ENCODE assay signal across 17 cellular contexts in genomic region chr19:4702764-4703163, GRCh38. TPM values are rescaled to one million over a fixed set of nuclear protein-coding genes. Genes with fewer than 3 reads are reported as not detected.
DNase-seq lines count a peak whose midpoint lies in the region; ATAC-seq, FAIRE-seq and TF ChIP-seq lines count a peak whose summit lies in the region.
"Had no signal": no experiment of that assay in that cellular context is flagged by ENCODE, and none has a peak within 500 bp of the region (broad histone marks: within the 10 kb centered on the region; RNA-seq: fewer than 3 reads in every experiment).

No MANE protein-coding gene starts in this region.

- no peaks in the 10 kb centered on the region for H3K9me3 Mint-ChIP-seq in dendritic cell treated with granulocyte-macrophage colony-stimulating factor and Interleukin-4, amounts not matched to agents 40 ng/mL and 50 ng/mL, for 4 days
- no peaks in the 10 kb centered on the region for H3K9me3 Mint-ChIP-seq in nephron progenitor cell
- H3K9me3 Mint-ChIP-seq: CD8-positive, alpha-beta T cell; GM23338 had no signal

- H3K36me3 Mint-ChIP-seq in dendritic cell treated with granulocyte-macrophage colony-stimulating factor and Interleukin-4, amounts not matched to agents 40 ng/mL and 50 ng/mL, for 4 days (ENCODE audit: low read depth) = peaks cover 100% of the 10 kb centered on the region
- H3K36me3 Mint-ChIP-seq in nephron progenitor cell (ENCODE audit: low read depth) = peaks cover 38% of the 10 kb centered on the region

- H3K4me1 ChIP-seq in HepG2 (ENCODE audit: insufficient read depth, low read length) = peaks cover 34% of the 10 kb centered on the region
- peaks cover 0 to 35% (median 17%) of the 10 kb centered on the region in 4 donors for H3K4me1 ChIP-seq in right lobe of liver

- no peak for TF ChIP-seq RAD21 in HepG2 (CRISPR knock-in tag; IDR thresholded peaks at IDR 0.05)

- TF ChIP-seq POLR2A in HepG2 (IDR thresholded peaks at IDR 0.05; ENCODE audit: insufficient read depth in 1 of 2, low read depth in 2 of 2, low read length in 2 of 2) (no peak), right lobe of liver (IDR thresholded peaks at IDR 0.05) (no peak)

- POLR2A ChIA-PET in HepG2 (lab: Yijun Ruan, JAX) = no interaction called here

- no peak overlapping the region for H3K4me2 ChIP-seq in HepG2 (ENCODE audit: low read depth, low read length)
- H3K4me2 ChIP-seq: BLaER1 treated with 17β-estradiol and CSF1 and Interleukin-3, amounts not matched to agents 10 nM and 100 nM; GM23338 had no signal

- CTCF ChIA-PET in HepG2 (lab: Yijun Ruan, JAX; ENCODE audit: low intra/inter-chr PET ratio, low total read pairs) = no interaction called here

- H3K27me3 Mint-ChIP-seq in dendritic cell treated with granulocyte-macrophage colony-stimulating factor and Interleukin-4, amounts not matched to agents 40 ng/mL and 50 ng/mL, for 4 days = no peaks in the 10 kb centered on the region
- peaks cover 3% of the 10 kb centered on the region for H3K27me3 Mint-ChIP-seq in nephron progenitor cell (ENCODE audit: low read depth, poor library complexity)
- H3K27me3 Mint-ChIP-seq: B cell had no signal

- H3K9me3 ChIP-seq in HepG2 (ENCODE audit: low read length) (no peaks in the 10 kb centered on the region), right lobe of liver (no peaks in the 10 kb centered on the region)
- H3K9me3 ChIP-seq: BLaER1 treated with 17β-estradiol and CSF1 and Interleukin-3, amounts not matched to agents 10 nM and 100 nM had no signal

- H3K27me3 ChIP-seq in HepG2 (ENCODE audit: control insufficient read depth in 1 of 2, insufficient read depth in 2 of 2, low read length in 2 of 2) (no peaks in the 10 kb centered on the region), right lobe of liver (no peaks in the 10 kb centered on the region)
- H3K27me3 ChIP-seq: BLaER1 treated with 17β-estradiol and CSF1 and Interleukin-3, amounts not matched to agents 10 nM and 100 nM had no signal

- H3K4me3 Mint-ChIP-seq in dendritic cell treated with granulocyte-macrophage colony-stimulating factor and Interleukin-4, amounts not matched to agents 40 ng/mL and 50 ng/mL, for 4 days = no peak overlapping the region
- H3K4me3 Mint-ChIP-seq in nephron progenitor cell = no peak overlapping the region
- H3K4me3 Mint-ChIP-seq: B cell; CD8-positive, alpha-beta T cell; GM23338 had no signal

- H3K36me3 ChIP-seq in HepG2 (replicated peaks in 1 of 2; ENCODE audit: control insufficient read depth in 1 of 2, insufficient read depth in 2 of 2, low read length in 2 of 2) (peaks cover 25 to 50% of the 10 kb centered on the region in 2 experiments), right lobe of liver (peaks cover 0 to 63% (median 37%) of the 10 kb centered on the region in 4 donors)

- no peak overlapping the region for H3K4me3 ChIP-seq in HepG2 (replicated peaks in 1 of 3; ENCODE audit: insufficient read depth in 1 of 3, low read depth in 2 of 3, low read length in 3 of 3)
- H3K4me3 ChIP-seq in right lobe of liver = no peak overlapping the region
- H3K4me3 ChIP-seq: BLaER1 treated with 17β-estradiol and CSF1 and Interleukin-3, amounts not matched to agents 10 nM and 100 nM; GM23338 had no signal

- WGBS in HepG2 (ENCODE audit: low lambda C conversion rate) = 96% methylated on average over 10 of the region's 11 CpGs
- WGBS in right lobe of liver (ENCODE audit: insufficient coverage, low coverage, low lambda C conversion rate, missing lambda C conversion rate) = 87% methylated on average over 11 of the region's 11 CpGs

- no peak overlapping the region for H2AFZ ChIP-seq in HepG2 (ENCODE audit: low read length)
- H2AFZ ChIP-seq: GM23338 had no signal

- peaks cover 44% of the 10 kb centered on the region for H3K4me1 Mint-ChIP-seq in dendritic cell treated with granulocyte-macrophage colony-stimulating factor and Interleukin-4, amounts not matched to agents 40 ng/mL and 50 ng/mL, for 4 days (ENCODE audit: low read depth)
- H3K4me1 Mint-ChIP-seq in nephron progenitor cell = peaks cover 8% of the 10 kb centered on the region
- H3K4me1 Mint-ChIP-seq: B cell, GM23338 had no signal

- H3K27ac ChIP-seq in HepG2 (ENCODE audit: extremely low read length, insufficient read depth, low read length) (no peak overlapping the region), right lobe of liver (no peak overlapping the region)
- H3K27ac ChIP-seq: BLaER1 treated with 17β-estradiol and CSF1 and Interleukin-3, amounts not matched to agents 10 nM and 100 nM; HL-60 had no signal

- H3K27ac Mint-ChIP-seq in dendritic cell treated with granulocyte-macrophage colony-stimulating factor and Interleukin-4, amounts not matched to agents 40 ng/mL and 50 ng/mL, for 4 days = peak overlapping the region; percentile 25
- peak overlapping the region; percentile 89 for H3K27ac Mint-ChIP-seq in nephron progenitor cell
- H3K27ac Mint-ChIP-seq: CD8-positive, alpha-beta T cell had no signal

- H3K9ac ChIP-seq in HepG2 (ENCODE audit: insufficient read depth, low read depth, low read length) = no peak overlapping the region
- H3K9ac ChIP-seq: BLaER1 treated with 17β-estradiol and CSF1 and Interleukin-3, amounts not matched to agents 10 nM and 100 nM had no signal

- intact Hi-C loops in HepG2 (cut with micrococcal nuclease; ENCODE audit: unreplicated experiment) (no loop called here), right lobe of liver (cut with DNase I) (no loop called here)
- intact Hi-C loops in dendritic cell treated with granulocyte-macrophage colony-stimulating factor and Interleukin-4, amounts not matched to agents 40 ng/mL and 50 ng/mL, for 4 days (cut with micrococcal nuclease) = no loop called here

- no peaks in the 10 kb centered on the region for H4K20me1 ChIP-seq in HepG2 (ENCODE audit: insufficient read depth, low read length)

- no TSS peak for BruUV-seq in HepG2 (replicated peaks; lab: Mats Ljungman, UMichigan)

- H3K79me2 ChIP-seq in HepG2 (ENCODE audit: insufficient read depth, low read length) = no peaks in the 10 kb centered on the region

- no peak for FAIRE-seq in HepG2 (lab: Jason Lieb, UNC)
- FAIRE-seq: H54 had no signal

- in situ Hi-C loops in HepG2 (cut with HindIII; ENCODE audit: extremely low pct_ligation_motif_present, low pct_unique_long_range_greater_than_20kb) = no loop called here

- no peak for DNase-seq in HepG2 (ENCODE audit: low spot score)
- no peak for DNase-seq in right lobe of liver
- DNase-seq in nephron progenitor cell = no peak
- DNase-seq in T-helper 2 cell = no peak
- no peak for DNase-seq in T-helper 1 cell
- DNase-seq: Calu3; CD8-positive, alpha-beta T cell; DMS79 treated with DMSO at 0.1 percent for 48 hours; GF-D8; HCEC 1CT had no signal

- ATAC-seq in HepG2 (no peak), right lobe of liver (no peak), HG02885 (IDR thresholded peaks at IDR 0.05; ENCODE audit: poor library complexity, unreplicated experiment) (no peak)
- ATAC-seq: CD8-positive, alpha-beta T cell; GM23338 had no signal

- no peak for TF ChIP-seq EP300 in HepG2 (IDR thresholded peaks at IDR 0.05; ENCODE audit: low read depth in 2 of 2, low read length in 2 of 2)
- no peak for TF ChIP-seq EP300 in HepG2 (CRISPR knock-in tag; IDR thresholded peaks at IDR 0.05; ENCODE audit: borderline replicate concordance)

- TF ChIP-seq CTCF in HepG2 (CRISPR knock-in tag; IDR thresholded peaks at IDR 0.05) (no peak), right lobe of liver (IDR thresholded peaks at IDR 0.05) (no peak), nephron progenitor cell (IDR thresholded peaks at IDR 0.05) (no peak)

RNA-seq across cellular contexts. Expression of gene DPP9, which starts 20.9 kb away (rescaled TPM):
- total RNA-seq in HepG2 (2016; rRNA removed; fragmentation: Illumina TruSeq; extraction: Trizol) (25.8 and 26.6 TPM in 2 replicates), right lobe of liver (100 to 1,000 TPM in 1 of 6 experiments, 10 to 100 TPM in 5; 47.3 to 118 (median 54.5) TPM)
- 21.9 and 23.0 TPM in 2 replicates for total RNA-seq in HepG2 (2016; cell fraction: cytosol; rRNA removed; fragmentation: Illumina TruSeq; extraction: Trizol; ENCODE audit: low read depth)
- 19.7 and 28.0 TPM in 2 replicates for total RNA-seq in HepG2 (2016; cell fraction: insoluble cytoplasmic fraction; rRNA removed; fragmentation: Illumina TruSeq; extraction: Trizol)
- 28.4 and 28.6 TPM in 2 replicates for total RNA-seq in HepG2 (2016; cell fraction: membrane; rRNA removed; fragmentation: Illumina TruSeq; extraction: Trizol)
- 19.7 and 23.4 TPM in 2 replicates for total RNA-seq in HepG2 (2016; cell fraction: nucleus; rRNA removed; fragmentation: Illumina TruSeq; extraction: Trizol)
- 8.4 and 9.4 TPM in 2 replicates for polyA plus RNA-seq in HepG2 (2011; rRNA removed)
- polyA plus RNA-seq in HepG2 (2011; cell fraction: cytosol; rRNA removed) = 5.3 and 7.0 TPM in 2 replicates
- polyA plus RNA-seq in HepG2 (2011; cell fraction: nucleus; rRNA removed) = 33.2 and 42.2 TPM in 2 replicates
- 14.9 and 17.3 TPM in 2 replicates for polyA plus RNA-seq in HepG2 (2012)
- polyA plus RNA-seq in HepG2 (2016; cell fraction: cytosol; fragmentation: Illumina TruSeq; extraction: Trizol; ENCODE audit: low read depth) = 11.8 and 12.3 TPM in 2 replicates
- polyA plus RNA-seq in HepG2 (2016; cell fraction: insoluble cytoplasmic fraction; fragmentation: Illumina TruSeq; extraction: Trizol; ENCODE audit: low read depth) = 26.8 and 38.6 TPM in 2 replicates
- 22.3 and 23.5 TPM in 2 replicates for polyA plus RNA-seq in HepG2 (2016; cell fraction: membrane; fragmentation: Illumina TruSeq; extraction: Trizol; ENCODE audit: low read depth)
- 52.8 and 55.7 TPM in 2 replicates for polyA plus RNA-seq in HepG2 (2016; cell fraction: nucleus; fragmentation: Illumina TruSeq; extraction: Trizol; ENCODE audit: insufficient read depth, low read depth)
- polyA minus RNA-seq in HepG2 (2011; rRNA and poly(A)+ RNA removed; ENCODE audit: low replicate concordance) = 26.0 and 29.3 TPM in 2 replicates
- polyA minus RNA-seq in HepG2 (2011; cell fraction: cytosol; rRNA and poly(A)+ RNA removed) = 10.0 and 10.8 TPM in 2 replicates
- 25.8 and 26.7 TPM in 2 replicates for polyA minus RNA-seq in HepG2 (2011; cell fraction: nucleus; rRNA and poly(A)+ RNA removed)

RNA-seq across cellular contexts. Expression of gene MYDGF, which starts 32.6 kb away (rescaled TPM):
- total RNA-seq in HepG2 (2016; rRNA removed; fragmentation: Illumina TruSeq; extraction: Trizol) = 51.2 and 116 TPM in 2 replicates
- total RNA-seq in HepG2 (2016; cell fraction: cytosol; rRNA removed; fragmentation: Illumina TruSeq; extraction: Trizol; ENCODE audit: low read depth) = 22.6 and 23.9 TPM in 2 replicates
- total RNA-seq in HepG2 (2016; cell fraction: insoluble cytoplasmic fraction; rRNA removed; fragmentation: Illumina TruSeq; extraction: Trizol) = 51.8 and 121 TPM in 2 replicates
- total RNA-seq in HepG2 (2016; cell fraction: membrane; rRNA removed; fragmentation: Illumina TruSeq; extraction: Trizol) = 39.4 and 44.5 TPM in 2 replicates
- 80.0 and 98.1 TPM in 2 replicates for total RNA-seq in HepG2 (2016; cell fraction: nucleus; rRNA removed; fragmentation: Illumina TruSeq; extraction: Trizol)
- 195 and 198 TPM in 2 replicates for polyA plus RNA-seq in HepG2 (2011; rRNA removed)
- 230 and 342 TPM in 2 replicates for polyA plus RNA-seq in HepG2 (2011; cell fraction: cytosol; rRNA removed)
- 115 and 125 TPM in 2 replicates for polyA plus RNA-seq in HepG2 (2011; cell fraction: nucleus; rRNA removed)
- polyA plus RNA-seq in HepG2 (2012) = 153 and 214 TPM in 2 replicates
- polyA plus RNA-seq in HepG2 (2016; cell fraction: cytosol; fragmentation: Illumina TruSeq; extraction: Trizol; ENCODE audit: low read depth) = 30.7 and 35.4 TPM in 2 replicates
- 58.1 and 61.6 TPM in 2 replicates for polyA plus RNA-seq in HepG2 (2016; cell fraction: insoluble cytoplasmic fraction; fragmentation: Illumina TruSeq; extraction: Trizol; ENCODE audit: low read depth)
- polyA plus RNA-seq in HepG2 (2016; cell fraction: membrane; fragmentation: Illumina TruSeq; extraction: Trizol; ENCODE audit: low read depth) = 39.4 and 41.3 TPM in 2 replicates
- 174 and 190 TPM in 2 replicates for polyA plus RNA-seq in HepG2 (2016; cell fraction: nucleus; fragmentation: Illumina TruSeq; extraction: Trizol; ENCODE audit: insufficient read depth, low read depth)
- 65.4 and 78.5 TPM in 2 replicates for polyA minus RNA-seq in HepG2 (2011; rRNA and poly(A)+ RNA removed; ENCODE audit: low replicate concordance)
- polyA minus RNA-seq in HepG2 (2011; cell fraction: cytosol; rRNA and poly(A)+ RNA removed) = 53.5 and 66.5 TPM in 2 replicates
- 27.7 and 29.1 TPM in 2 replicates for polyA minus RNA-seq in HepG2 (2011; cell fraction: nucleus; rRNA and poly(A)+ RNA removed)
- 10 to 100 TPM; 58.2 to 98.7 (median 72.2) TPM for total RNA-seq in right lobe of liver
